In genomic region chr6:24743265-24743943, GRCh38 we compare ENCODE assay signal across 9 cellular contexts. TPM values are rescaled to one million over a fixed set of nuclear protein-coding genes. Genes with fewer than 3 reads are reported as not detected.
A peak's percentile ranks its signal among the peaks of the same experiment; 100 is the strongest.
DNase-seq lines count a peak whose midpoint lies in the region; ATAC-seq, FAIRE-seq and TF ChIP-seq lines count a peak whose summit lies in the region.
"Had no signal": no experiment of that assay in that cellular context is flagged by ENCODE, and none has a peak within 500 bp of the region (broad histone marks: within the 10 kb centered on the region; RNA-seq: fewer than 3 reads in every experiment).

No MANE protein-coding gene starts in this region.

- H3K4me1 ChIP-seq in pancreas = peaks cover 0 to 10% (median 3%) of the 10 kb centered on the region in 3 donors
- H3K4me1 ChIP-seq: parathyroid adenoma had no signal

- no peak for FAIRE-seq in pancreas (lab: Jason Lieb, UNC)

- CTCF ChIA-PET in RWPE1 (lab: Yijun Ruan, JAX) = interaction anchor here (0.5 to 1.2 kb wide), 2 partner anchors 25 to 301 kb away, joined by 3 read pairs; no protein-coding TSS in a partner anchor

- 73 to 86% methylated on average over 2 of the region's 2 CpGs for WGBS in pancreas, 2 donors

- POLR2A ChIA-PET in RWPE1 (lab: Yijun Ruan, JAX; ENCODE audit: low non-redundant PET) = interaction anchor here (1.3 kb wide), 1 partner anchor 22 kb away, joined by 7 read pairs; no protein-coding TSS in a partner anchor

- H3K36me3 ChIP-seq in pancreas = no peaks in the 10 kb centered on the region

- TF ChIP-seq CTCF in RWPE1 (conservative IDR thresholded peaks at IDR 0.05; ENCODE audit: low read depth) (no peak), epithelial cell of esophagus (IDR thresholded peaks at IDR 0.05; ENCODE audit: insufficient read depth, low read depth, low read length, missing control alignments) (no peak), pancreas (IDR thresholded peaks at IDR 0.05) (no peak)

- ATAC-seq in GM19025 (IDR thresholded peaks at IDR 0.05; ENCODE audit: low read depth, unreplicated experiment) (peak; percentile 89), HG03097 (IDR thresholded peaks at IDR 0.05; ENCODE audit: low FRiP score, unreplicated experiment) (peak; percentile 71), pancreas (peak; percentile 49 to 88 (median 70))

- no peak overlapping the region for H3K27ac ChIP-seq in RWPE1
- peak overlapping the region in 2 of 4 donors; percentile 38 to 60 for H3K27ac ChIP-seq in pancreas
- H3K27ac ChIP-seq: parathyroid adenoma had no signal

- H3K4me3 ChIP-seq in epithelial cell of esophagus (ENCODE audit: low read length) (peak overlapping the region; percentile 21), pancreas (no peak overlapping the region)

- intact Hi-C loops in pancreas (cut with DNase I) = no loop called here

- no peaks in the 10 kb centered on the region for H3K9me3 ChIP-seq in pancreas

- no peaks in the 10 kb centered on the region for H3K27me3 ChIP-seq in pancreas

- DNase-seq in AG20443 (ENCODE audit: low spot score) (peak; percentile 83), RWPE1 (ENCODE audit: low spot score) (peak; percentile 93), epithelial cell of esophagus (ENCODE audit: low read depth) (peak; percentile 95), pancreas (peak in 1 of 6 donors; percentile 40), D341Med (ENCODE audit: low spot score) (no peak)
- DNase-seq in activated effector memory CD4-positive, alpha-beta T cell treated with Interleukin-2 at 50 U/mL for 16 hours = no peak

RNA-seq across cellular contexts. Expression of gene C6orf62, which starts 24.4 kb away (rescaled TPM):
- total RNA-seq in pancreas = 10 to 100 TPM; 33.7 to 85.6 (median 53.2) TPM
- 10 to 100 TPM; 45.7 to 52.4 TPM for polyA plus RNA-seq in pancreas

RNA-seq across cellular contexts. Expression of gene GMNN, which starts 31.3 kb away (rescaled TPM):
- total RNA-seq in pancreas = 10 to 100 TPM; 36.5 to 69.4 (median 50.3) TPM
- polyA plus RNA-seq in pancreas = 10 to 100 TPM; 44.4 to 57.0 TPM

RNA-seq across cellular contexts. Expression of gene ARMH2, which starts 55.3 kb away (rescaled TPM):
- total RNA-seq in pancreas = not detected
- not detected for polyA plus RNA-seq in pancreas

Comparison
In these comparisons a context has a peak if more than half of its experiments do, and no peak if none do; other contexts are left out.
1. DNase-seq: peak in AG20443 (single experiment), RWPE1 (single experiment) and epithelial cell of esophagus (single experiment); none in activated effector memory CD4-positive, alpha-beta T cell treated with Interleukin-2 at 50 U/mL for 16 hours (single experiment) and D341Med (single experiment).
2. Peak in every context shown above with its lines, with median percentiles within 50 percentile points of each other: ATAC-seq.